In the genomic region with DNA sequence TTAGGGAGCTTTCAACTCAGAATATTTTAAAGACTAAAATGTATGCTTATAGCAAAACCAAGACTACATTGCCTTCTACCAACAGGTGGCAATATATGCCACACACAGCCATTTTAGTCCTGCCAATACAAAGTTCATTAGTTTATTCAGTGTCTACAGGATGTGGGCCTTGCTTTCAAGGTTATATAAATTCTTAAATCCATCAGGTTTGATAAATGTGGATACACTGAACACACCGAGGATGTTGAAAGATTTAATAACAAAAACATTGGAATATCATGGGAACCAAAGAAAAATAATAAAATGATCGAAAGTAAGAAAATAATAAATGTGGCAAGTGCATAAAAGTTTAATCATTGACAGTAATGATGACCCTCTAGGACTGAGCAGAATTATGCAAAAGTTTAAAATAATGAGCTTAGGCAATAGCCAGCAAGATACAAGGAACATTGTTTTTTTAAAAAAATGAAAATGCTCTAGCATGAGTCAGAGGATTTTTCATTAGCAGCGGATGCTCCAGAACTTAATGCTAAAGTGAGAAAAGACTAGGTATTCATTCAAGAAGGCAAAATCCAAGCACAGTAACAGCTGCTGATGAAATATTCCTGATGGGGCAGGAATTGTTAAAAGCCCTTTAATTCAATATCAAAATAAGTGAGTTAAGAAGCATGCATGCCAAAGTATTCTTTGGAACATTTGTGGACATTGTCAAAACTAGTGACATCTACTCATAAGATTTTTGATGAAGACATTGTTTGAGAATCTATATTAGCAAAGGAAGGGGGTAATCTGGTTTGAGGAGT, we compare ENCODE assay signal across 8 cellular contexts. TPM values are rescaled to one million over a fixed set of nuclear protein-coding genes. Genes with fewer than 3 reads are reported as not detected.
DNase-seq lines count a peak whose midpoint lies in the region; ATAC-seq and TF ChIP-seq lines count a peak whose summit lies in the region.

No MANE protein-coding gene starts in this region.

- H3K4me3 ChIP-seq in KMS-11 (IDR thresholded peaks at IDR 0.05; ENCODE audit: insufficient read depth, low read depth, low read length) (no peak overlapping the region), astrocyte of the cerebellum (ENCODE audit: low read depth, low read length) (no peak overlapping the region), mucosa of descending colon (no peak overlapping the region), H7 (ENCODE audit: insufficient read depth, low read depth, low read length) (no peak overlapping the region)

- no peak overlapping the region for H3K9ac ChIP-seq in KMS-11

- no peaks in the 10 kb centered on the region for H3K79me2 ChIP-seq in KMS-11 (ENCODE audit: insufficient read depth, low read depth)

- intact Hi-C loops in mucosa of descending colon (cut with DNase I, micrococcal nuclease) = no loop called here

- H3K36me3 ChIP-seq in KMS-11 (ENCODE audit: insufficient read depth) (no peaks in the 10 kb centered on the region), mucosa of descending colon (ENCODE audit: low read depth) (no peaks in the 10 kb centered on the region), H7 (replicated peaks; ENCODE audit: control insufficient read depth, insufficient read depth, low read length) (no peaks in the 10 kb centered on the region)

- in situ Hi-C loops in astrocyte of the cerebellum (cut with HindIII; ENCODE audit: low sequenced_read_pairs) = no loop called here

- no peaks in the 10 kb centered on the region for H3K27me3 ChIP-seq in KMS-11 (ENCODE audit: insufficient read depth, low read depth)
- H3K27me3 ChIP-seq in H7 (ENCODE audit: control insufficient read depth, insufficient read depth, low read length) = no peaks in the 10 kb centered on the region

- DNase-seq in NCI-H510A treated with DMSO at 0.1 percent for 48 hours (lab: John Stamatoyannopoulos, UW) = peak; percentile 6
- no peak for DNase-seq in NCI-H510A (lab: John Stamatoyannopoulos, UW)
- DNase-seq in astrocyte of the cerebellum (ENCODE audit: low read depth) = peak; percentile 19
- peak in 1 of 3 donors; percentile 27 for DNase-seq in mucosa of descending colon
- DNase-seq in activated naive CD4-positive, alpha-beta T cell (lab: John Stamatoyannopoulos, UW) = no peak
- DNase-seq in H7 = no peak
- DNase-seq in iPS-NIHi11 (ENCODE audit: low spot score) = no peak

- no peaks in the 10 kb centered on the region for H3K9me3 ChIP-seq in mucosa of descending colon

- H3K4me2 ChIP-seq in KMS-11 = no peak overlapping the region

- no peaks in the 10 kb centered on the region for H4K20me1 ChIP-seq in KMS-11 (ENCODE audit: insufficient read depth)

- no peak overlapping the region for H3K27ac ChIP-seq in KMS-11

- H3K4me1 ChIP-seq in KMS-11 (ENCODE audit: low read depth, poor library complexity, severe bottlenecking) (peaks cover 11% of the 10 kb centered on the region), mucosa of descending colon (ENCODE audit: low read depth) (no peaks in the 10 kb centered on the region)

- ATAC-seq in mucosa of descending colon = peak; percentile 70

- TF ChIP-seq CTCF in KMS-11 (conservative IDR thresholded peaks at IDR 0.05; ENCODE audit: low read depth, low read length) (peak; percentile 57), astrocyte of the cerebellum (IDR thresholded peaks at IDR 0.05; ENCODE audit: low read depth, low read length, missing control alignments) (peak; percentile 56), mucosa of descending colon (IDR thresholded peaks at IDR 0.05) (no peak)

- H2AFZ ChIP-seq in KMS-11 (ENCODE audit: low read depth) = no peak overlapping the region

RNA-seq across cellular contexts. Expression of a gene that starts 14.2 kb away (rescaled TPM):
- 10 to 100 TPM in 2 of 3 donors, 1 to 10 TPM in 1; 9.0 to 24.3 (median 23.3) TPM for total RNA-seq in mucosa of descending colon
- total RNA-seq in H7 (2014; rRNA removed; shearing (Covaris generic)) = 0.90 and 0.92 TPM in 2 replicates

Comparison
In these comparisons a context has a peak if more than half of its experiments do, and no peak if none do; other contexts are left out.
1. DNase-seq: peak in NCI-H510A treated with DMSO at 0.1 percent for 48 hours (single experiment) and astrocyte of the cerebellum (single experiment); none in NCI-H510A (single experiment), activated naive CD4-positive, alpha-beta T cell (0 of 4), H7 (single experiment) and iPS-NIHi11 (single experiment).